Comparison of ENCODE assay signal across 18 cellular contexts in the genomic region with DNA sequence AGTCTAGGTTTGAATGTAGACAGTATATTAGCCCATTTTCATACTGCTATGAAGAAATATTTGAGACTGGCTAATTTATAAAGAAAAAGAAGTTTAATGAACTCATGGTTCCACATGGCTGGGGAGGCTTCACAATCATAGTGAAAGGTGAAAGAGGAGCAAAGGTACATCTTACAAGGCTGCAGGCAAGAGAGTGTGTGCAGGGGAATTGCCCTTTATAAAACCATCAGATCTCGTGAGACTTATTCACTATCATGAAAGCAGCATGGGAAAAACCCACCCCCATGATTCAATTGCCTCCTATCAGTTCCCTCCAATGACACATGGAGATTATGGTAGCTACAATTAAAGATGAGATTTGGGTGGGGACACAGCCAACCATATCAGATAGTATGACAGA.
A peak's percentile ranks its signal among the peaks of the same experiment; 100 is the strongest.
DNase-seq lines count a peak whose midpoint lies in the region; ATAC-seq lines count a peak whose summit lies in the region.
"Had no signal": no experiment of that assay in that cellular context is flagged by ENCODE, and none has a peak within 500 bp of the region (broad histone marks: within the 10 kb centered on the region; RNA-seq: fewer than 3 reads in every experiment).

No MANE protein-coding gene starts in this region.

- no peak for DNase-seq in activated CD4-positive, alpha-beta T cell treated with anti-CD3 and anti-CD28 coated beads for 36 hours
- DNase-seq in activated CD4-positive, alpha-beta T cell treated with anti-CD3 and anti-CD28 coated beads for 48 hours = no peak
- DNase-seq in activated naive CD4-positive, alpha-beta T cell treated with anti-CD3 and anti-CD28 coated beads, Interleukin-2, amount 50 U/mL, for 72 hours (ENCODE audit: low spot score in 2 of 2) = no peak
- DNase-seq in activated naive CD4-positive, alpha-beta T cell treated with anti-CD3 and anti-CD28 coated beads for 36 hours = no peak
- DNase-seq in DMS153 treated with DMSO at 0.1 percent for 48 hours (lab: John Stamatoyannopoulos, UW; ENCODE audit: unreplicated experiment) = no peak
- DNase-seq: AML-193; Caco-2; Calu3; CD4-positive, alpha-beta T cell; CD8-positive, alpha-beta T cell; DMS53; DMS79; DND-41; EL; GDM1 had no signal

- ATAC-seq in activated CD4-positive, alpha-beta T cell treated with anti-CD3 and anti-CD28 coated beads for 36 hours = peak; percentile 4
- ATAC-seq in activated naive CD4-positive, alpha-beta T cell treated with anti-CD3 and anti-CD28 coated beads, Interleukin-2, amount 50 U/mL, for 72 hours = peak in 1 of 2 donors; percentile 68
- ATAC-seq: A549, GM12878 had no signal

- CTCF ChIA-PET in activated CD4-positive, alpha-beta T cell treated with anti-CD3 and anti-CD28 coated beads for 36 hours (lab: Charles Lee) = interaction anchor here (0.7 kb wide), 1 partner anchor 22 kb away, joined by 3 read pairs; no protein-coding TSS in a partner anchor
- CTCF ChIA-PET in activated naive CD4-positive, alpha-beta T cell treated with anti-CD3 and anti-CD28 coated beads for 36 hours (lab: Charles Lee) = no interaction called here

- intact Hi-C loops in activated CD4-positive, alpha-beta T cell treated with anti-CD3 and anti-CD28 coated beads for 36 hours (cut with DNase I, micrococcal nuclease) = no loop called here
- intact Hi-C loops in activated naive CD4-positive, alpha-beta T cell treated with anti-CD3 and anti-CD28 coated beads for 36 hours (cut with micrococcal nuclease) = no loop called here

- H3K9me3 Mint-ChIP-seq in activated CD4-positive, alpha-beta T cell treated with anti-CD3 and anti-CD28 coated beads for 36 hours (ENCODE audit: low read depth) = peaks cover 9% of the 10 kb centered on the region
- H3K9me3 Mint-ChIP-seq in activated naive CD4-positive, alpha-beta T cell treated with anti-CD3 and anti-CD28 coated beads, Interleukin-2, amount 50 U/mL, for 72 hours = peaks cover 10 to 21% of the 10 kb centered on the region in 2 donors
- peaks cover 7% of the 10 kb centered on the region for H3K9me3 Mint-ChIP-seq in activated naive CD4-positive, alpha-beta T cell treated with anti-CD3 and anti-CD28 coated beads for 36 hours
- H3K9me3 Mint-ChIP-seq: CD4-positive, alpha-beta T cell; CD8-positive, alpha-beta T cell had no signal

- peaks cover 14% of the 10 kb centered on the region for H3K4me1 Mint-ChIP-seq in activated CD4-positive, alpha-beta T cell treated with anti-CD3 and anti-CD28 coated beads for 36 hours
- H3K4me1 Mint-ChIP-seq in activated naive CD4-positive, alpha-beta T cell treated with anti-CD3 and anti-CD28 coated beads for 36 hours (ENCODE audit: low read depth) = peaks cover 16% of the 10 kb centered on the region
- H3K4me1 Mint-ChIP-seq: B cell had no signal

- no peaks in the 10 kb centered on the region for H3K36me3 Mint-ChIP-seq in activated CD4-positive, alpha-beta T cell treated with anti-CD3 and anti-CD28 coated beads for 36 hours (ENCODE audit: low read depth)
- peaks cover 4 to 22% of the 10 kb centered on the region in 2 donors for H3K36me3 Mint-ChIP-seq in activated naive CD4-positive, alpha-beta T cell treated with anti-CD3 and anti-CD28 coated beads, Interleukin-2, amount 50 U/mL, for 72 hours
- H3K36me3 Mint-ChIP-seq in activated naive CD4-positive, alpha-beta T cell treated with anti-CD3 and anti-CD28 coated beads for 36 hours (ENCODE audit: low read depth) = peaks cover 1% of the 10 kb centered on the region
- H3K36me3 Mint-ChIP-seq: CD8-positive, alpha-beta T cell had no signal

- POLR2A ChIA-PET in activated CD4-positive, alpha-beta T cell treated with anti-CD3 and anti-CD28 coated beads for 36 hours (lab: Charles Lee) = no interaction called here

- no peaks in the 10 kb centered on the region for H3K27me3 Mint-ChIP-seq in activated CD4-positive, alpha-beta T cell treated with anti-CD3 and anti-CD28 coated beads for 36 hours
- H3K27me3 Mint-ChIP-seq in activated naive CD4-positive, alpha-beta T cell treated with anti-CD3 and anti-CD28 coated beads for 36 hours (ENCODE audit: low read depth) = no peaks in the 10 kb centered on the region
- H3K27me3 Mint-ChIP-seq: B cell; CD4-positive, alpha-beta T cell had no signal

- no peak overlapping the region for H3K4me3 Mint-ChIP-seq in activated CD4-positive, alpha-beta T cell treated with anti-CD3 and anti-CD28 coated beads for 36 hours
- H3K4me3 Mint-ChIP-seq in activated naive CD4-positive, alpha-beta T cell treated with anti-CD3 and anti-CD28 coated beads for 36 hours = no peak overlapping the region
- H3K4me3 Mint-ChIP-seq: B cell; CD4-positive, alpha-beta T cell; CD8-positive, alpha-beta T cell had no signal

- H3K27ac Mint-ChIP-seq in activated CD4-positive, alpha-beta T cell treated with anti-CD3 and anti-CD28 coated beads for 36 hours = no peak overlapping the region
- peak overlapping the region; percentile 25 to 40 for H3K27ac Mint-ChIP-seq in activated naive CD4-positive, alpha-beta T cell treated with anti-CD3 and anti-CD28 coated beads, Interleukin-2, amount 50 U/mL, for 72 hours
- H3K27ac Mint-ChIP-seq in activated naive CD4-positive, alpha-beta T cell treated with anti-CD3 and anti-CD28 coated beads for 36 hours = no peak overlapping the region
- H3K27ac Mint-ChIP-seq: B cell had no signal

Comparison
In these comparisons a context has a peak if more than half of its experiments do, and no peak if none do; other contexts are left out.
1. H3K27ac Mint-ChIP-seq: peak in activated naive CD4-positive, alpha-beta T cell treated with anti-CD3 and anti-CD28 coated beads, Interleukin-2, amount 50 U/mL, for 72 hours (2 of 2); none in activated CD4-positive, alpha-beta T cell treated with anti-CD3 and anti-CD28 coated beads for 36 hours (single experiment) and activated naive CD4-positive, alpha-beta T cell treated with anti-CD3 and anti-CD28 coated beads for 36 hours (single experiment).